Comparison of ENCODE assay signal across 10 cellular contexts in genomic region chr22:38336699-38337098, GRCh38. TPM values are rescaled to one million over a fixed set of nuclear protein-coding genes. Genes with fewer than 3 reads are reported as not detected.
DNase-seq lines count a peak whose midpoint lies in the region; ATAC-seq, FAIRE-seq and TF ChIP-seq lines count a peak whose summit lies in the region.
"Had no signal": no experiment of that assay in that cellular context is flagged by ENCODE, and none has a peak within 500 bp of the region (broad histone marks: within the 10 kb centered on the region; RNA-seq: fewer than 3 reads in every experiment).

No MANE protein-coding gene starts in this region.

- no peaks in the 10 kb centered on the region for H3K9me3 Mint-ChIP-seq in stimulated activated naive CD8-positive, alpha-beta T cell treated with anti-CD3 and anti-CD28 coated beads, Interleukin-15, Interleukin-2, amounts not matched to agents 100 ng/mL and 50 ng/mL, for 24 hours
- no peaks in the 10 kb centered on the region for H3K9me3 Mint-ChIP-seq in astrocyte (ENCODE audit: unreplicated experiment)

- no peaks in the 10 kb centered on the region for H3K9me3 ChIP-seq in astrocyte (ENCODE audit: insufficient read depth, low read depth, low read length)
- no peaks in the 10 kb centered on the region for H3K9me3 ChIP-seq in keratinocyte (ENCODE audit: control insufficient read depth, low read depth, low read length)

- FAIRE-seq in astrocyte (lab: Jason Lieb, UNC), result no peak
- FAIRE-seq in keratinocyte (lab: Jason Lieb, UNC), result peak; percentile 13

- no peak for ATAC-seq in stimulated activated naive CD8-positive, alpha-beta T cell treated with anti-CD3 and anti-CD28 coated beads, Interleukin-15, Interleukin-2, amounts not matched to agents 100 U/mL and 50 U/mL, for 24 hours
- no peak for ATAC-seq in HG02973 (IDR thresholded peaks at IDR 0.05; ENCODE audit: unreplicated experiment)

- TF ChIP-seq CTCF in astrocyte (IDR thresholded peaks at IDR 0.05; ENCODE audit: insufficient read depth, low read depth, low read length), result no peak
- TF ChIP-seq CTCF in keratinocyte (optimal IDR thresholded peaks at IDR 0.05 in 1 of 3, IDR thresholded peaks at IDR 0.05 in 1 of 3, conservative IDR thresholded peaks at IDR 0.05 in 1 of 3; ENCODE audit: extremely low read depth in 1 of 3, insufficient read depth in 2 of 3, low read length in 3 of 3), result no peak

- peak overlapping the region; percentile 73 for H3K9ac ChIP-seq in astrocyte (ENCODE audit: low read length)
- peak overlapping the region; percentile 73 for H3K9ac ChIP-seq in keratinocyte (ENCODE audit: control insufficient read depth, extremely low read depth, insufficient read depth, low read length)

- H3K79me2 ChIP-seq in astrocyte (ENCODE audit: insufficient read depth, low read length) (no peaks in the 10 kb centered on the region), keratinocyte (ENCODE audit: control insufficient read depth, insufficient read depth, low read length) (no peaks in the 10 kb centered on the region)

- dilution Hi-C loops in keratinocyte (cut with MboI; ENCODE audit: extremely low pct_ligation_motif_present, low sequenced_read_pairs), result no loop called here

- no peaks in the 10 kb centered on the region for H3K27me3 ChIP-seq in astrocyte (ENCODE audit: insufficient read depth, low read length)
- no peaks in the 10 kb centered on the region for H3K27me3 ChIP-seq in keratinocyte (ENCODE audit: control insufficient read depth, extremely low read depth, insufficient read depth, low read length)

- H3K4me1 ChIP-seq in astrocyte (ENCODE audit: insufficient read depth, low read length), result peaks cover 4% of the 10 kb centered on the region
- peaks cover 10% of the 10 kb centered on the region for H3K4me1 ChIP-seq in keratinocyte (ENCODE audit: control insufficient read depth, extremely low read depth, insufficient read depth, low read length)

- H3K27ac Mint-ChIP-seq in stimulated activated naive CD8-positive, alpha-beta T cell treated with anti-CD3 and anti-CD28 coated beads, Interleukin-15, Interleukin-2, amounts not matched to agents 100 ng/mL and 50 ng/mL, for 24 hours, result no peak overlapping the region
- no peak overlapping the region for H3K27ac Mint-ChIP-seq in astrocyte (ENCODE audit: unreplicated experiment)

- peak overlapping the region; percentile 85 for H2AFZ ChIP-seq in astrocyte (ENCODE audit: low read depth, low read length)
- H2AFZ ChIP-seq in keratinocyte (ENCODE audit: control insufficient read depth, low read length), result peak overlapping the region; percentile 75

- H3K36me3 Mint-ChIP-seq in stimulated activated naive CD8-positive, alpha-beta T cell treated with anti-CD3 and anti-CD28 coated beads, Interleukin-15, Interleukin-2, amounts not matched to agents 100 ng/mL and 50 ng/mL, for 24 hours (ENCODE audit: low read depth), result no peaks in the 10 kb centered on the region
- no peaks in the 10 kb centered on the region for H3K36me3 Mint-ChIP-seq in astrocyte (ENCODE audit: low read depth, unreplicated experiment)

- no peak for DNase-seq in stimulated activated naive CD8-positive, alpha-beta T cell treated with anti-CD3 and anti-CD28 coated beads, Interleukin-15, Interleukin-2, amounts not matched to agents 100 U/mL and 50 U/mL, for 24 hours
- DNase-seq in astrocyte (ENCODE audit: low read depth) (no peak), keratinocyte (ENCODE audit: low read depth, low spot score) (no peak), H4 (ENCODE audit: low spot score) (no peak), SHP77 (lab: John Stamatoyannopoulos, UW) (no peak), ecto neural progenitor cell (ENCODE audit: low spot score) (no peak)
- DNase-seq: NCI-H1436 treated with DMSO at 0.1 percent for 48 hours, T1000 had no signal

- no peaks in the 10 kb centered on the region for H3K36me3 ChIP-seq in astrocyte (ENCODE audit: insufficient read depth, low read length)
- H3K36me3 ChIP-seq in keratinocyte (ENCODE audit: control insufficient read depth in 2 of 2, extremely low read depth in 1 of 2, insufficient read depth in 2 of 2, low read length in 2 of 2), result no peaks in the 10 kb centered on the region

- H3K4me1 Mint-ChIP-seq in stimulated activated naive CD8-positive, alpha-beta T cell treated with anti-CD3 and anti-CD28 coated beads, Interleukin-15, Interleukin-2, amounts not matched to agents 100 ng/mL and 50 ng/mL, for 24 hours (ENCODE audit: low read depth), result no peaks in the 10 kb centered on the region
- H3K4me1 Mint-ChIP-seq in astrocyte (ENCODE audit: low read depth, unreplicated experiment), result no peaks in the 10 kb centered on the region

- H3K4me3 ChIP-seq in astrocyte (ENCODE audit: insufficient read depth, low read depth, low read length) (peak overlapping the region; percentile 54), keratinocyte (ENCODE audit: control insufficient read depth in 2 of 3, extremely low read depth in 1 of 3, insufficient read depth in 2 of 3, low read depth in 1 of 3, low read length in 3 of 3) (peak overlapping the region; percentile 7 to 65 (median 42))

- no peaks in the 10 kb centered on the region for H3K9me1 ChIP-seq in keratinocyte (ENCODE audit: control insufficient read depth, extremely low read depth, insufficient read depth, low read length)

- H3K27ac ChIP-seq in astrocyte (ENCODE audit: low read depth, low read length) (no peak overlapping the region), keratinocyte (ENCODE audit: control insufficient read depth, insufficient read depth, low read length) (peak overlapping the region; percentile 60)

- H4K20me1 ChIP-seq in astrocyte (ENCODE audit: insufficient read depth, low read length), result no peaks in the 10 kb centered on the region
- H4K20me1 ChIP-seq in keratinocyte (ENCODE audit: control insufficient read depth, extremely low read depth, insufficient read depth, low read length), result no peaks in the 10 kb centered on the region

- H3K27me3 Mint-ChIP-seq in stimulated activated naive CD8-positive, alpha-beta T cell treated with anti-CD3 and anti-CD28 coated beads, Interleukin-15, Interleukin-2, amounts not matched to agents 100 ng/mL and 50 ng/mL, for 24 hours, result peaks cover 9% of the 10 kb centered on the region
- H3K27me3 Mint-ChIP-seq in astrocyte (ENCODE audit: low read depth, unreplicated experiment), result peaks cover 8% of the 10 kb centered on the region

- H3K4me3 Mint-ChIP-seq in stimulated activated naive CD8-positive, alpha-beta T cell treated with anti-CD3 and anti-CD28 coated beads, Interleukin-15, Interleukin-2, amounts not matched to agents 100 ng/mL and 50 ng/mL, for 24 hours, result peak overlapping the region; percentile 69
- H3K4me3 Mint-ChIP-seq in astrocyte (ENCODE audit: unreplicated experiment), result peak overlapping the region; percentile 74

- H3K4me2 ChIP-seq in astrocyte (ENCODE audit: low read length) (peak overlapping the region; percentile 91), keratinocyte (ENCODE audit: control insufficient read depth, extremely low read depth, insufficient read depth, low read depth, low read length) (peak overlapping the region; percentile 85)

RNA-seq across cellular contexts. Expression of gene CSNK1E, which starts 19.5 kb away (rescaled TPM):
- total RNA-seq in astrocyte, result 157 and 171 TPM in 2 replicates
- polyA plus RNA-seq in keratinocyte, result 168 to 229 TPM (median 198 TPM) in 3 replicates
- polyA plus RNA-seq in keratinocyte (2011; ENCODE audit: low read depth), result 103 TPM
- polyA plus RNA-seq in keratinocyte (2011; cell fraction: cytosol; rRNA removed), result 156 and 222 TPM in 2 replicates
- polyA plus RNA-seq in keratinocyte (2011; cell fraction: nucleus; rRNA removed), result 405 and 521 TPM in 2 replicates
- polyA plus RNA-seq in keratinocyte (2012; ENCODE audit: low replicate concordance), result 138 and 148 TPM in 2 replicates
- 186 to 256 TPM (median 187 TPM) in 3 replicates for polyA minus RNA-seq in keratinocyte
- 182 TPM for polyA minus RNA-seq in keratinocyte (2011; cell fraction: cytosol; rRNA and poly(A)+ RNA removed)
- polyA minus RNA-seq in keratinocyte (2011; cell fraction: nucleus; rRNA and poly(A)+ RNA removed), result 122 and 125 TPM in 2 replicates
- 87.4 and 95.4 TPM in 2 replicates for total RNA-seq in H4 (2014; rRNA removed; shearing (Covaris generic))
